ENCODE assay signal across 2 cellular contexts in the genomic region with DNA sequence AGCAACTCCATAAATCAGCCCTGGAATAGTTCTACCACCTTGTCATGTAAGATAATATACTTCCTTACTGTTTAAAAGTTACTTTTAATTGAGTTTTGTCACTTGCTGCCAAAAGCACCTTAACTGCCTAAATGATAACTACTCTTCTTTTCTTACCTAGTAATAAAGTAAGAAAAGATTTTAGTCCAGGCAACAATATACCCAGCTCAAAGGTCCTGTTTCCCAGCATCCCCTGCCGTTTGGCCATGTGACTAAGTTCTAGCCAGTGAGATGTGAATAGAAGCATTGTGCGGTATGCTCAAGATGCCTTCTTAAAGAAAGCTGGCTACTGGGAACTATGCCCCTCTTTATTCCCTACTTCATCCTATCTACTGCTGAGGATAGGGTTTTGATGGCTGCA.
TF ChIP-seq lines count a peak whose summit lies in the region.

No MANE protein-coding gene starts in this region.

TF ChIP-seq in K562, 482 proteins besides CTCF, POLR2A, EP300 and RAD21:
- no peak for TF ChIP-seq NCOA2 (IDR thresholded peaks at IDR 0.05; ENCODE audit: partially characterized antibody in 2 of 2)
- no peak for TF ChIP-seq NELFE (IDR thresholded peaks at IDR 0.05; ENCODE audit: insufficient read depth, insufficient read length)
- TF ChIP-seq, protein P1, sequence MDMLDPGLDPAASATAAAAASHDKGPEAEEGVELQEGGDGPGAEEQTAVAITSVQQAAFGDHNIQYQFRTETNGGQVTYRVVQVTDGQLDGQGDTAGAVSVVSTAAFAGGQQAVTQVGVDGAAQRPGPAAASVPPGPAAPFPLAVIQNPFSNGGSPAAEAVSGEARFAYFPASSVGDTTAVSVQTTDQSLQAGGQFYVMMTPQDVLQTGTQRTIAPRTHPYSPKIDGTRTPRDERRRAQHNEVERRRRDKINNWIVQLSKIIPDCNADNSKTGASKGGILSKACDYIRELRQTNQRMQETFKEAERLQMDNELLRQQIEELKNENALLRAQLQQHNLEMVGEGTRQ (CRISPR knock-in tag; IDR thresholded peaks at IDR 0.05): 0 out of 2 replicates have a peak, but pooled peaks have one; percentile 13
- TF ChIP-seq, protein P2, sequence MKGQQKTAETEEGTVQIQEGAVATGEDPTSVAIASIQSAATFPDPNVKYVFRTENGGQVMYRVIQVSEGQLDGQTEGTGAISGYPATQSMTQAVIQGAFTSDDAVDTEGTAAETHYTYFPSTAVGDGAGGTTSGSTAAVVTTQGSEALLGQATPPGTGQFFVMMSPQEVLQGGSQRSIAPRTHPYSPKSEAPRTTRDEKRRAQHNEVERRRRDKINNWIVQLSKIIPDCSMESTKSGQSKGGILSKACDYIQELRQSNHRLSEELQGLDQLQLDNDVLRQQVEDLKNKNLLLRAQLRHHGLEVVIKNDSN (CRISPR knock-in tag; IDR thresholded peaks at IDR 0.05): 0 out of 2 replicates have a peak, but pooled peaks have one; percentile 12
- TF ChIP-seq PYGO2 (tag; IDR thresholded peaks at IDR 0.05): no peak
- no peak for TF ChIP-seq MTA2 (IDR thresholded peaks at IDR 0.05; ENCODE audit: low read depth)

TF ChIP-seq in liver, 16 proteins besides CTCF, POLR2A, EP300 and RAD21:
- TF ChIP-seq, protein P3, sequence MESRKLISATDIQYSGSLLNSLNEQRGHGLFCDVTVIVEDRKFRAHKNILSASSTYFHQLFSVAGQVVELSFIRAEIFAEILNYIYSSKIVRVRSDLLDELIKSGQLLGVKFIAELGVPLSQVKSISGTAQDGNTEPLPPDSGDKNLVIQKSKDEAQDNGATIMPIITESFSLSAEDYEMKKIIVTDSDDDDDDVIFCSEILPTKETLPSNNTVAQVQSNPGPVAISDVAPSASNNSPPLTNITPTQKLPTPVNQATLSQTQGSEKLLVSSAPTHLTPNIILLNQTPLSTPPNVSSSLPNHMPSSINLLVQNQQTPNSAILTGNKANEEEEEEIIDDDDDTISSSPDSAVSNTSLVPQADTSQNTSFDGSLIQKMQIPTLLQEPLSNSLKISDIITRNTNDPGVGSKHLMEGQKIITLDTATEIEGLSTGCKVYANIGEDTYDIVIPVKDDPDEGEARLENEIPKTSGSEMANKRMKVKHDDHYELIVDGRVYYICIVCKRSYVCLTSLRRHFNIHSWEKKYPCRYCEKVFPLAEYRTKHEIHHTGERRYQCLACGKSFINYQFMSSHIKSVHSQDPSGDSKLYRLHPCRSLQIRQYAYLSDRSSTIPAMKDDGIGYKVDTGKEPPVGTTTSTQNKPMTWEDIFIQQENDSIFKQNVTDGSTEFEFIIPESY (IDR thresholded peaks at IDR 0.05): no peak
- no peak for TF ChIP-seq RXRA (IDR thresholded peaks at IDR 0.05)
- TF ChIP-seq SP1 (IDR thresholded peaks at IDR 0.05): no peak
